Comparison of ENCODE assay signal across 1 cellular context in genomic region chr11:64887757-64888405, GRCh38.
TF ChIP-seq lines count a peak whose summit lies in the region.

No MANE protein-coding gene starts in this region.

TF ChIP-seq in K562, 482 proteins besides CTCF, POLR2A, EP300 and RAD21 (continued from another document and continues in another):
- TF ChIP-seq HNRNPUL1 (IDR thresholded peaks at IDR 0.05; ENCODE audit: low read length): no peak
- TF ChIP-seq ZNF263 (CRISPR knock-in tag; IDR thresholded peaks at IDR 0.05; ENCODE audit: borderline replicate concordance): no peak
- TF ChIP-seq RBM34 (IDR thresholded peaks at IDR 0.05; ENCODE audit: borderline replicate concordance, insufficient read depth, low read length): no peak
- TF ChIP-seq ZNF609 (CRISPR knock-in tag; IDR thresholded peaks at IDR 0.05; ENCODE audit: borderline replicate concordance): no peak
- TF ChIP-seq MAFG (tag; conservative IDR thresholded peaks at IDR 0.05): no peak
- TF ChIP-seq AFF4 (CRISPR knock-in tag; IDR thresholded peaks at IDR 0.05): no peak
- TF ChIP-seq ZNF133 (CRISPR knock-in tag; IDR thresholded peaks at IDR 0.05): no peak
- TF ChIP-seq CTCFL (IDR thresholded peaks at IDR 0.05; ENCODE audit: borderline replicate concordance, insufficient read depth, low read depth, low read length, poor library complexity, severe bottlenecking): peak; percentile 90
- peak; percentile 40; the same call in 1 of the 2 replicates for TF ChIP-seq ETS1 (conservative IDR thresholded peaks at IDR 0.05; ENCODE audit: control insufficient read depth, low read depth, low read length)
- peak; percentile 65 for TF ChIP-seq ZBTB40 (IDR thresholded peaks at IDR 0.05)
- no peak for TF ChIP-seq ZBTB40 (CRISPR knock-in tag; IDR thresholded peaks at IDR 0.05)
- no peak for TF ChIP-seq BCOR (IDR thresholded peaks at IDR 0.05)
- no peak for TF ChIP-seq CGGBP1 (CRISPR knock-in tag; IDR thresholded peaks at IDR 0.05)
- TF ChIP-seq CUX1 (CRISPR knock-in tag; IDR thresholded peaks at IDR 0.05): no peak
- TF ChIP-seq HDAC6 (IDR thresholded peaks at IDR 0.05; ENCODE audit: low read depth, low read length): no peak
- peak; percentile 83 for TF ChIP-seq SP1 (CRISPR knock-in tag; IDR thresholded peaks at IDR 0.05)
- no peak for TF ChIP-seq USF1 (CRISPR knock-in tag; IDR thresholded peaks at IDR 0.05)
- peak; percentile 61; the same call in 1 of the 2 replicates for TF ChIP-seq KLF16 (IDR thresholded peaks at IDR 0.05)
- TF ChIP-seq ZNF780A (CRISPR knock-in tag; IDR thresholded peaks at IDR 0.05): no peak
